8 cellular contexts compared by ENCODE assay signal in genomic region chr11:44775366-44776356, GRCh38. TPM values are rescaled to one million over a fixed set of nuclear protein-coding genes. Genes with fewer than 3 reads are reported as not detected.
DNase-seq lines count a peak whose midpoint lies in the region; ATAC-seq and TF ChIP-seq lines count a peak whose summit lies in the region.

No MANE protein-coding gene starts in this region.

- no peaks in the 10 kb centered on the region for H3K4me1 Mint-ChIP-seq in Calu3 (ENCODE audit: low read depth, unreplicated experiment)

- peak; percentile 83 for DNase-seq in Calu3
- DNase-seq in HT-29 (ENCODE audit: low spot score), result peak; percentile 89
- peak; percentile 81 to 91 for DNase-seq in SJCRH30
- peak; percentile 12 to 41 (median 24) for DNase-seq in activated naive CD4-positive, alpha-beta T cell (lab: John Stamatoyannopoulos, UW)
- DNase-seq in left ventricle myocardium inferior, result peak; percentile 53
- peak; percentile 13 to 35 for DNase-seq in stimulated activated CD4-positive, alpha-beta T cell treated with anti-CD3 and anti-CD28 coated beads, Interleukin-15, amount 100 ng/mL, for 1 hour (ENCODE audit: low read depth in 1 of 2, low spot score in 1 of 2)
- DNase-seq in superior temporal gyrus (ENCODE audit: extremely low spot score), result no peak

- CTCF ChIA-PET in Calu3 (lab: Charles Lee), result interaction anchor here (0.6 to 1.5 kb wide), 4 partner anchors 9 to 1847 kb away, joined by 3 to 5 read pairs (median 3); no protein-coding TSS in a partner anchor

- TF ChIP-seq CTCF in Calu3 (IDR thresholded peaks at IDR 0.05; ENCODE audit: unreplicated experiment) (peak; percentile 80), left ventricle myocardium inferior (IDR thresholded peaks at IDR 0.05; ENCODE audit: borderline replicate concordance) (peak; percentile 75)

- H3K4me3 Mint-ChIP-seq in Calu3 (ENCODE audit: low read depth, unreplicated experiment), result no peak overlapping the region

- H3K36me3 ChIP-seq in SJCRH30 (no peaks in the 10 kb centered on the region), left ventricle myocardium inferior (no peaks in the 10 kb centered on the region)

- no peak overlapping the region for H3K27ac Mint-ChIP-seq in Calu3 (ENCODE audit: unreplicated experiment)

- intact Hi-C loops in Calu3 (cut with micrococcal nuclease; ENCODE audit: unreplicated experiment), result loop anchor here (1.0 to 10.0 kb wide), 3 partner anchors 137 to 221 kb away; no protein-coding TSS in a partner anchor
- intact Hi-C loops in left ventricle myocardium inferior (cut with micrococcal nuclease), result loop anchor here (10.0 kb wide), 1 partner anchor 51 kb away; the partner anchor contains the start of gene TSPAN18

- H3K9me3 Mint-ChIP-seq in Calu3 (ENCODE audit: low read depth, unreplicated experiment), result no peaks in the 10 kb centered on the region

- no peaks in the 10 kb centered on the region for H3K9me3 ChIP-seq in SJCRH30 (replicated peaks)
- no peaks in the 10 kb centered on the region for H3K9me3 ChIP-seq in left ventricle myocardium inferior (replicated peaks)

- H3K27ac ChIP-seq in SJCRH30 (no peak overlapping the region), left ventricle myocardium inferior (replicated peaks) (peak overlapping the region; percentile 89)

- no peak overlapping the region for H3K4me3 ChIP-seq in SJCRH30
- no peak overlapping the region for H3K4me3 ChIP-seq in left ventricle myocardium inferior

- ATAC-seq in GM19395 (IDR thresholded peaks at IDR 0.05; ENCODE audit: unreplicated experiment), result no peak

- peaks cover 56% of the 10 kb centered on the region for H3K27me3 Mint-ChIP-seq in Calu3 (ENCODE audit: unreplicated experiment)

- no peaks in the 10 kb centered on the region for H3K27me3 ChIP-seq in SJCRH30
- no peaks in the 10 kb centered on the region for H3K27me3 ChIP-seq in left ventricle myocardium inferior (ENCODE audit: low read depth)

- no TSS peak for BruUV-seq in Calu3 (replicated peaks; lab: Mats Ljungman, UMichigan)

- H3K36me3 Mint-ChIP-seq in Calu3 (ENCODE audit: insufficient read depth, unreplicated experiment), result no peaks in the 10 kb centered on the region

- peaks cover 29% of the 10 kb centered on the region for H3K4me1 ChIP-seq in SJCRH30
- H3K4me1 ChIP-seq in left ventricle myocardium inferior, result peaks cover 98% of the 10 kb centered on the region

RNA-seq across cellular contexts. Expression of gene TSPAN18, which starts 48.9 kb away (rescaled TPM):
- total RNA-seq in Calu3 (2022) (0.51 TPM in 1 of 2 replicates, not detected in the other), left ventricle myocardium inferior (129 TPM)
- total RNA-seq in HT-29 (2014; rRNA removed; shearing (Covaris generic)), result not detected in 2 replicates
- total RNA-seq in SJCRH30 (2014; rRNA removed; shearing (Covaris generic)), result 28.6 and 31.5 TPM in 2 replicates

Comparison
In these comparisons a context has a peak if more than half of its experiments do, and no peak if none do; other contexts are left out.
1. RNA of gene TSPAN18, which starts 48.9 kb away (total RNA-seq): 129 TPM in left ventricle myocardium inferior (single experiment) and 28.6 to 31.5 TPM in SJCRH30; 0.51 TPM in Calu3 and not detected in HT-29; every median in the first group is over 10 times any median in the second.